In the genomic region with DNA sequence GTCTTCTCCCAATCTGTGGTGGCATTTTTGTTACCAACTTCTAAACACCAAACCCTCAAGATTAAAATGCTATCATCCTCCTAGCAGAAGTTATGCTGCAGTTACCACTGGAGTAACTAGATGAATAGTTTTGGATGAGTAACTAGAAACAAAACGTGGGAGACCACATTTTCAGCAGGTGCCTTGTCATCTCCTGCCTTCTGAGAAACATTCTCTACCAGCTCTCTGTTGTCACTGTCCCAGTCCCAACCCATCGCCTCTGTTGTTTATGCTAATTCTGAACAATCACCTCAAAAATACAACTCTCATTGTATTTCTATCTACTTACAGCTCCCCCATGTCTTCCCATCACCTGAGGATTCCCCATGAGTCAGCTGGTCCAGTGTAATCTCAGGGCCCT, we compare ENCODE assay signal across 28 cellular contexts.
"Had no signal": no experiment of that assay in that cellular context is flagged by ENCODE, and none has a peak within 500 bp of the region (broad histone marks: within the 10 kb centered on the region; RNA-seq: fewer than 3 reads in every experiment).

No MANE protein-coding gene starts in this region.

- H3K4me1 Mint-ChIP-seq: stimulated activated effector memory CD8-positive, alpha-beta T cell treated with anti-CD3 and anti-CD28 coated beads, Interleukin-12 subunit alpha, Interleukin-12 subunit beta, amount 100 ng/mL, for 72 hours; stimulated activated memory B cell treated with anti-CD40 and anti-IgM and Interleukin-4, amounts not matched to agents 10 μg/mL and 1 μg/mL and 100 μg/mL, for 72 hours; stimulated activated naive B cell treated with anti-CD40 and anti-IgM and Interleukin-4, amounts not matched to agents 10 μg/mL and 1 μg/mL and 100 μg/mL, for 72 hours; stimulated activated naive CD8-positive, alpha-beta T cell treated with anti-CD3 and anti-CD28 coated beads, Interleukin-15, amount 100 ng/mL, for 72 hours had no signal

- H3K27me3 Mint-ChIP-seq: stimulated activated memory B cell treated with anti-CD40 and anti-IgM and Interleukin-4, amounts not matched to agents 10 μg/mL and 1 μg/mL and 100 μg/mL, for 72 hours; stimulated activated naive B cell treated with anti-CD40 and anti-IgM and Interleukin-4, amounts not matched to agents 10 μg/mL and 1 μg/mL and 100 μg/mL, for 72 hours; stimulated activated naive CD8-positive, alpha-beta T cell treated with anti-CD3 and anti-CD28 coated beads, Interleukin-15, amount 100 ng/mL, for 72 hours; stimulated activated naive CD8-positive, alpha-beta T cell treated with anti-CD3 and anti-CD28 coated beads, Interleukin-15, Interleukin-2, amounts not matched to agents 100 ng/mL and 50 ng/mL, for 24 hours had no signal

- H3K4me1 ChIP-seq: stomach, suprapubic skin, testis, thyroid gland, tibial artery, tibial nerve, transverse colon, upper lobe of left lung, upper lobe of right lung, uterus, vagina had no signal

- ATAC-seq: stimulated activated effector memory CD8-positive, alpha-beta T cell treated with anti-CD3 and anti-CD28 coated beads, Interleukin-12 subunit alpha, Interleukin-12 subunit beta, amount 100 ng/mL, for 72 hours; stimulated activated memory B cell treated with anti-CD40 and anti-IgM and Interleukin-4, amounts not matched to agents 10 μg/mL and 1 μg/mL and 100 μg/mL, for 72 hours; stimulated activated naive B cell treated with anti-CD40 and anti-IgM and Interleukin-4, amounts not matched to agents 10 μg/mL and 1 μg/mL and 100 μg/mL, for 72 hours; stimulated activated naive CD8-positive, alpha-beta T cell treated with anti-CD3 and anti-CD28 coated beads, Interleukin-15, amount 100 ng/mL, for 72 hours; stimulated activated naive CD8-positive, alpha-beta T cell treated with anti-CD3 and anti-CD28 coated beads, Interleukin-15, Interleukin-2, amounts not matched to agents 100 U/mL and 50 U/mL, for 24 hours; upper lobe of right lung had no signal

- H3K27ac Mint-ChIP-seq: stimulated activated effector memory CD8-positive, alpha-beta T cell treated with anti-CD3 and anti-CD28 coated beads, Interleukin-12 subunit alpha, Interleukin-12 subunit beta, amount 100 ng/mL, for 72 hours; stimulated activated memory B cell treated with anti-CD40 and anti-IgM and Interleukin-4, amounts not matched to agents 10 μg/mL and 1 μg/mL and 100 μg/mL, for 72 hours; stimulated activated naive B cell treated with anti-CD40 and anti-IgM and Interleukin-4, amounts not matched to agents 10 μg/mL and 1 μg/mL and 100 μg/mL, for 72 hours; stimulated activated naive CD8-positive, alpha-beta T cell treated with anti-CD3 and anti-CD28 coated beads, Interleukin-15, Interleukin-2, amounts not matched to agents 100 ng/mL and 50 ng/mL, for 24 hours; type B pancreatic cell had no signal

- H3K4me3 Mint-ChIP-seq: stimulated activated effector memory CD8-positive, alpha-beta T cell treated with anti-CD3 and anti-CD28 coated beads, Interleukin-12 subunit alpha, Interleukin-12 subunit beta, amount 100 ng/mL, for 72 hours; stimulated activated memory B cell treated with anti-CD40 and anti-IgM and Interleukin-4, amounts not matched to agents 10 μg/mL and 1 μg/mL and 100 μg/mL, for 72 hours; stimulated activated naive B cell treated with anti-CD40 and anti-IgM and Interleukin-4, amounts not matched to agents 10 μg/mL and 1 μg/mL and 100 μg/mL, for 72 hours; stimulated activated naive CD8-positive, alpha-beta T cell treated with anti-CD3 and anti-CD28 coated beads, Interleukin-15, amount 100 ng/mL, for 72 hours; stimulated activated naive CD8-positive, alpha-beta T cell treated with anti-CD3 and anti-CD28 coated beads, Interleukin-15, Interleukin-2, amounts not matched to agents 100 ng/mL and 50 ng/mL, for 24 hours; type B pancreatic cell had no signal

- H3K27me3 ChIP-seq: stomach, suprapubic skin, testis, thyroid gland, tibial artery, tibial nerve, transverse colon, upper lobe of left lung, upper lobe of right lung, uterus, vagina had no signal

- H3K36me3 ChIP-seq: stomach, suprapubic skin, thoracic aorta, thyroid gland, tibial artery, tibial nerve, transverse colon, upper lobe of left lung, upper lobe of right lung, uterus, vagina had no signal

- DNase-seq: stimulated activated CD4-positive, alpha-beta T cell treated with anti-CD3 and anti-CD28 coated beads, Interleukin-2, amount 100 ng/mL, for 48 hours; stimulated activated CD4-positive, alpha-beta T cell treated with anti-CD3 and anti-CD28 coated beads, Interleukin-4, amount 100 ng/mL, for 1 hour; stimulated activated CD4-positive, alpha-beta T cell treated with anti-CD3 and anti-CD28 coated beads, Interleukin-4, amount 100 ng/mL, for 24 hours; stimulated activated CD4-positive, alpha-beta T cell treated with anti-CD3 and anti-CD28 coated beads, Interleukin-4, amount 100 ng/mL, for 4 hours; stimulated activated CD8-positive, alpha-beta memory T cell treated with anti-CD3 and anti-CD28 coated beads, Interleukin-4, amount 100 ng/mL, for 48 hours; stimulated activated naive B cell treated with anti-CD40 and anti-IgM and Interleukin-4, amounts not matched to agents 10 μg/mL and 1 μg/mL and 100 μg/mL, for 72 hours; stimulated activated naive CD4-positive, alpha-beta T cell; stimulated activated naive CD4-positive, alpha-beta T cell treated with Interleukin-2 at 50 U/mL for 16 hours; stimulated activated naive CD8-positive, alpha-beta T cell treated with anti-CD3 and anti-CD28 coated beads, Interleukin-15, amount 100 ng/mL, for 72 hours; stimulated activated naive CD8-positive, alpha-beta T cell treated with anti-CD3 and anti-CD28 coated beads, Interleukin-15, Interleukin-2, amounts not matched to agents 100 U/mL and 50 U/mL, for 24 hours; stomach; substantia nigra; testis; thyroid gland; tibial artery; transverse colon; trophoblast cell; upper lobe of left lung; upper lobe of right lung; uterus had no signal

- H3K27ac ChIP-seq: stomach, suprapubic skin, testis, thoracic aorta, thyroid gland, tibial artery, tibial nerve, transverse colon, upper lobe of left lung, upper lobe of right lung, uterus, vagina had no signal

- H3K36me3 Mint-ChIP-seq: stimulated activated effector memory CD8-positive, alpha-beta T cell treated with anti-CD3 and anti-CD28 coated beads, Interleukin-12 subunit alpha, Interleukin-12 subunit beta, amount 100 ng/mL, for 72 hours; stimulated activated memory B cell treated with anti-CD40 and anti-IgM and Interleukin-4, amounts not matched to agents 10 μg/mL and 1 μg/mL and 100 μg/mL, for 72 hours; stimulated activated naive B cell treated with anti-CD40 and anti-IgM and Interleukin-4, amounts not matched to agents 10 μg/mL and 1 μg/mL and 100 μg/mL, for 72 hours; type B pancreatic cell had no signal

- H3K4me3 ChIP-seq: stomach, suprapubic skin, testis, thoracic aorta, thyroid gland, tibial artery, tibial nerve, transverse colon, upper lobe of left lung, upper lobe of right lung, uterus, vagina had no signal

- H3K9me3 ChIP-seq: suprapubic skin, testis, thoracic aorta, thyroid gland, tibial artery, upper lobe of left lung, upper lobe of right lung, uterus, vagina had no signal
